22 cellular contexts compared by ENCODE assay signal in genomic region chr16:35174006-35174405, GRCh38.
DNase-seq lines count a peak whose midpoint lies in the region; ATAC-seq and TF ChIP-seq lines count a peak whose summit lies in the region.
"Had no signal": no experiment of that assay in that cellular context is flagged by ENCODE, and none has a peak within 500 bp of the region (broad histone marks: within the 10 kb centered on the region; RNA-seq: fewer than 3 reads in every experiment).

No MANE protein-coding gene starts in this region.

- H3K36me3 Mint-ChIP-seq in stimulated activated effector memory CD8-positive, alpha-beta T cell treated with anti-CD3 and anti-CD28 coated beads, Interleukin-12 subunit alpha, Interleukin-12 subunit beta, amount 100 ng/mL, for 72 hours: no peaks in the 10 kb centered on the region
- no peaks in the 10 kb centered on the region for H3K36me3 Mint-ChIP-seq in activated naive CD4-positive, alpha-beta T cell treated with anti-CD3 and anti-CD28 coated beads for 36 hours (ENCODE audit: low read depth)
- H3K36me3 Mint-ChIP-seq: CD14-positive monocyte had no signal

- no peaks in the 10 kb centered on the region for H3K4me1 ChIP-seq in right atrium auricular region
- H3K4me1 ChIP-seq: A549, BLaER1 had no signal

- no peaks in the 10 kb centered on the region for H3K27me3 Mint-ChIP-seq in activated naive CD4-positive, alpha-beta T cell treated with anti-CD3 and anti-CD28 coated beads for 36 hours (ENCODE audit: low read depth)
- H3K27me3 Mint-ChIP-seq: CD4-positive, alpha-beta memory T cell had no signal

- H3K27ac Mint-ChIP-seq in stimulated activated effector memory CD8-positive, alpha-beta T cell treated with anti-CD3 and anti-CD28 coated beads, Interleukin-12 subunit alpha, Interleukin-12 subunit beta, amount 100 ng/mL, for 72 hours: no peak overlapping the region
- H3K27ac Mint-ChIP-seq in activated naive CD4-positive, alpha-beta T cell treated with anti-CD3 and anti-CD28 coated beads for 36 hours: no peak overlapping the region
- H3K27ac Mint-ChIP-seq: CD14-positive monocyte; CD4-positive, alpha-beta memory T cell; GM23338; HFFc6 had no signal

- TF ChIP-seq CTCF in right atrium auricular region (IDR thresholded peaks at IDR 0.05): no peak

- H3K27me3 ChIP-seq in right atrium auricular region: no peaks in the 10 kb centered on the region
- H3K27me3 ChIP-seq: BLaER1 had no signal

- ATAC-seq in Right ventricle myocardium inferior (no peak), GM18861 (IDR thresholded peaks at IDR 0.05; ENCODE audit: unreplicated experiment) (no peak)
- ATAC-seq in stimulated activated effector memory CD8-positive, alpha-beta T cell treated with anti-CD3 and anti-CD28 coated beads, Interleukin-12 subunit alpha, Interleukin-12 subunit beta, amount 100 ng/mL, for 72 hours: peak; percentile 8
- ATAC-seq: A549, GM12878, GM23338, HCT116, HepG2 had no signal

- H3K4me3 ChIP-seq in right atrium auricular region: no peak overlapping the region
- H3K4me3 ChIP-seq: A549, BLaER1, GM12878, GM23338 had no signal

- no peak overlapping the region for H3K27ac ChIP-seq in right atrium auricular region
- H3K27ac ChIP-seq: 22Rv1, A549, BLaER1 had no signal

- H3K9me3 ChIP-seq in right atrium auricular region: no peaks in the 10 kb centered on the region
- H3K9me3 ChIP-seq: A549 had no signal

- H3K9me3 Mint-ChIP-seq in stimulated activated effector memory CD8-positive, alpha-beta T cell treated with anti-CD3 and anti-CD28 coated beads, Interleukin-12 subunit alpha, Interleukin-12 subunit beta, amount 100 ng/mL, for 72 hours: peaks cover 8% of the 10 kb centered on the region
- peaks cover 5% of the 10 kb centered on the region for H3K9me3 Mint-ChIP-seq in activated naive CD4-positive, alpha-beta T cell treated with anti-CD3 and anti-CD28 coated beads for 36 hours

- CTCF ChIA-PET in activated naive CD4-positive, alpha-beta T cell treated with anti-CD3 and anti-CD28 coated beads for 36 hours (lab: Charles Lee): no interaction called here

- H3K36me3 ChIP-seq in right atrium auricular region: no peaks in the 10 kb centered on the region
- H3K36me3 ChIP-seq: BLaER1 had no signal

- H3K4me3 Mint-ChIP-seq in stimulated activated effector memory CD8-positive, alpha-beta T cell treated with anti-CD3 and anti-CD28 coated beads, Interleukin-12 subunit alpha, Interleukin-12 subunit beta, amount 100 ng/mL, for 72 hours: no peak overlapping the region
- no peak overlapping the region for H3K4me3 Mint-ChIP-seq in activated naive CD4-positive, alpha-beta T cell treated with anti-CD3 and anti-CD28 coated beads for 36 hours
- H3K4me3 Mint-ChIP-seq: CD14-positive monocyte; CD4-positive, alpha-beta memory T cell; GM23338; HFFc6 had no signal

- H3K4me1 Mint-ChIP-seq in stimulated activated effector memory CD8-positive, alpha-beta T cell treated with anti-CD3 and anti-CD28 coated beads, Interleukin-12 subunit alpha, Interleukin-12 subunit beta, amount 100 ng/mL, for 72 hours: peaks cover 6% of the 10 kb centered on the region
- no peaks in the 10 kb centered on the region for H3K4me1 Mint-ChIP-seq in activated naive CD4-positive, alpha-beta T cell treated with anti-CD3 and anti-CD28 coated beads for 36 hours (ENCODE audit: low read depth)
- H3K4me1 Mint-ChIP-seq: CD14-positive monocyte; CD4-positive, alpha-beta memory T cell; GM23338 had no signal

- intact Hi-C loops in Right ventricle myocardium inferior (cut with DNase I): no loop called here
- intact Hi-C loops in activated naive CD4-positive, alpha-beta T cell treated with anti-CD3 and anti-CD28 coated beads for 36 hours (cut with micrococcal nuclease): no loop called here

- peak; percentile 44 for DNase-seq in right atrium auricular region (ENCODE audit: low spot score)
- no peak for DNase-seq in Right ventricle myocardium inferior (ENCODE audit: missing footprints)
- DNase-seq in mesenteric fat pad (ENCODE audit: low spot score): peak; percentile 45
- DNase-seq in stimulated activated effector memory CD8-positive, alpha-beta T cell treated with anti-CD3 and anti-CD28 coated beads, Interleukin-12 subunit alpha, Interleukin-12 subunit beta, amount 100 ng/mL, for 72 hours (ENCODE audit: low spot score in 2 of 2): no peak
- no peak for DNase-seq in effector CD4-positive, alpha-beta T cell
- no peak for DNase-seq in activated naive CD4-positive, alpha-beta T cell treated with anti-CD3 and anti-CD28 coated beads for 36 hours
- no peak for DNase-seq in occipital lobe (lab: John Stamatoyannopoulos, UW)
- DNase-seq: Calu3; CD4-positive, alpha-beta memory T cell; DMS53; DND-41; EL; HFFc6 had no signal

Comparison
In these comparisons a context has a peak if more than half of its experiments do, and no peak if none do; other contexts are left out.
1. DNase-seq: peak in right atrium auricular region (single experiment) and mesenteric fat pad (single experiment); none in Right ventricle myocardium inferior (single experiment), stimulated activated effector memory CD8-positive, alpha-beta T cell treated with anti-CD3 and anti-CD28 coated beads, Interleukin-12 subunit alpha, Interleukin-12 subunit beta, amount 100 ng/mL, for 72 hours (0 of 2), effector CD4-positive, alpha-beta T cell (single experiment), activated naive CD4-positive, alpha-beta T cell treated with anti-CD3 and anti-CD28 coated beads for 36 hours (single experiment) and occipital lobe (single experiment).